8 cellular contexts compared by ENCODE assay signal in genomic region chr7:18087031-18087686, GRCh38. TPM values are rescaled to one million over a fixed set of nuclear protein-coding genes. Genes with fewer than 3 reads are reported as not detected.
A peak's percentile ranks its signal among the peaks of the same experiment; 100 is the strongest.
DNase-seq lines count a peak whose midpoint lies in the region; TF ChIP-seq lines count a peak whose summit lies in the region.

No MANE protein-coding gene starts in this region.

- peaks cover 3 to 5% of the 10 kb centered on the region in 2 experiments for H3K4me1 ChIP-seq in neutrophil (ENCODE audit: control insufficient read depth in 1 of 2, insufficient read depth in 1 of 2, low read depth in 1 of 2, low read length in 1 of 2)

- H3K27me3 ChIP-seq in neutrophil = peaks cover 68% of the 10 kb centered on the region

- peak overlapping the region; percentile 80 for H3K4me3 ChIP-seq in SK-N-MC
- H3K4me3 ChIP-seq in fibroblast of the aortic adventitia (ENCODE audit: low read depth, low read length) = peak overlapping the region; percentile 73
- peak overlapping the region; percentile 33 to 75 for H3K4me3 ChIP-seq in neutrophil (ENCODE audit: low read depth in 1 of 2, low read length in 1 of 2)

- no peak for TF ChIP-seq CTCF in fibroblast of the aortic adventitia (IDR thresholded peaks at IDR 0.05; ENCODE audit: insufficient read depth, low read length)
- no peak for TF ChIP-seq CTCF in neutrophil (IDR thresholded peaks at IDR 0.05)

- peaks cover 3% of the 10 kb centered on the region; the same call in 1 of the 2 replicates for H3K9me3 ChIP-seq in SK-N-MC (ENCODE audit: low read depth, low read length)
- H3K9me3 ChIP-seq in neutrophil = no peaks in the 10 kb centered on the region

- H3K27ac ChIP-seq in SK-N-MC (no peak overlapping the region), neutrophil (no peak overlapping the region)

- no peak overlapping the region for H3K9ac ChIP-seq in SK-N-MC (ENCODE audit: insufficient read length)

- DNase-seq in NCI-H2227 treated with DMSO at 0.1 percent for 48 hours (lab: John Stamatoyannopoulos, UW) = peak; percentile 42
- no peak for DNase-seq in NCI-H2227 (lab: John Stamatoyannopoulos, UW; ENCODE audit: unreplicated experiment)
- DNase-seq in SK-N-MC (ENCODE audit: low read depth, low spot score) = no peak
- peak; percentile 18 for DNase-seq in fibroblast of the aortic adventitia (ENCODE audit: low read depth)
- DNase-seq in stimulated activated CD4-positive, alpha-beta T cell treated with anti-CD3 and anti-CD28 coated beads, Interleukin-4, amount 100 ng/mL, for 1 hour = no peak
- no peak for DNase-seq in stimulated activated CD4-positive, alpha-beta T cell treated with anti-CD3 and anti-CD28 coated beads, Interleukin-4, amount 100 ng/mL, for 4 hours
- DNase-seq in NCI-H1105 treated with DMSO at 0.1 percent for 48 hours (lab: John Stamatoyannopoulos, UW) = no peak

- H3K36me3 ChIP-seq in SK-N-MC (ENCODE audit: insufficient read depth, low read length) (no peaks in the 10 kb centered on the region), neutrophil (no peaks in the 10 kb centered on the region)

RNA-seq across cellular contexts. Expression of gene PRPS1L1, which starts 59.5 kb away (rescaled TPM):
- total RNA-seq in fibroblast of the aortic adventitia (ENCODE audit: low replicate concordance) = not detected in 2 replicates

Comparison
In these comparisons a context has a peak if more than half of its experiments do, and no peak if none do; other contexts are left out.
1. DNase-seq: peak in NCI-H2227 treated with DMSO at 0.1 percent for 48 hours (single experiment) and fibroblast of the aortic adventitia (single experiment); none in NCI-H2227 (single experiment), SK-N-MC (single experiment), stimulated activated CD4-positive, alpha-beta T cell treated with anti-CD3 and anti-CD28 coated beads, Interleukin-4, amount 100 ng/mL, for 1 hour (single experiment), stimulated activated CD4-positive, alpha-beta T cell treated with anti-CD3 and anti-CD28 coated beads, Interleukin-4, amount 100 ng/mL, for 4 hours (0 of 2) and NCI-H1105 treated with DMSO at 0.1 percent for 48 hours (single experiment).
2. Peak in every context shown above with its lines, with median percentiles within 50 percentile points of each other: H3K4me3 ChIP-seq.